Comparison of ENCODE assay signal across 21 cellular contexts in genomic region chr14:95025218-95025617, GRCh38.
DNase-seq lines count a peak whose midpoint lies in the region; ATAC-seq, FAIRE-seq and TF ChIP-seq lines count a peak whose summit lies in the region.
"Had no signal": no experiment of that assay in that cellular context is flagged by ENCODE, and none has a peak within 500 bp of the region (broad histone marks: within the 10 kb centered on the region; RNA-seq: fewer than 3 reads in every experiment).

No MANE protein-coding gene starts in this region.

- no peak overlapping the region for H3K9ac ChIP-seq in neuronal stem cell (ENCODE audit: low read depth, low read length, poor library complexity)

- peak; percentile 72 for FAIRE-seq in bronchial epithelial cell (lab: Jason Lieb, UNC)
- FAIRE-seq: GM12891, GM18507 had no signal

- no peak overlapping the region for H3K4me3 Mint-ChIP-seq in activated CD4-positive, alpha-beta T cell treated with anti-CD3 and anti-CD28 coated beads, Interleukin-2, amount 10 ng/mL, durations not matched to agents 7 days and 5 days
- no peak overlapping the region for H3K4me3 Mint-ChIP-seq in activated CD4-positive, alpha-beta T cell treated with anti-CD3 and anti-CD28 coated beads, Interleukin-2, amount 10 ng/mL, durations not matched to agents 24 days and 14 days
- H3K4me3 Mint-ChIP-seq: B cell had no signal

- CTCF ChIA-PET in activated CD4-positive, alpha-beta T cell treated with anti-CD3 and anti-CD28 coated beads, Interleukin-2, amount 10 ng/mL, durations not matched to agents 7 days and 5 days (lab: Charles Lee) = no interaction called here

- no peak overlapping the region for H3K23ac ChIP-seq in neuronal stem cell (ENCODE audit: low read depth, low read length, poor library complexity)

- intact Hi-C loops in activated CD4-positive, alpha-beta T cell treated with anti-CD3 and anti-CD28 coated beads, Interleukin-2, amount 10 ng/mL, durations not matched to agents 24 days and 14 days (cut with micrococcal nuclease) = no loop called here

- H3K4me2 ChIP-seq in neuronal stem cell (ENCODE audit: insufficient read depth, low read length, poor library complexity, severe bottlenecking) = no peak overlapping the region
- H3K4me2 ChIP-seq: PC-9 had no signal

- H3K4ac ChIP-seq in neuronal stem cell (ENCODE audit: low read length) = no peak overlapping the region

- no CpG with 5 or more reads among the region's 4 CpGs for WGBS in neuronal stem cell (ENCODE audit: extremely low coverage in 2 of 2, insufficient read length in 2 of 2, insufficient replicate concordance in 1 of 2), 2 donors

- POLR2A ChIA-PET in activated CD4-positive, alpha-beta T cell treated with anti-CD3 and anti-CD28 coated beads, Interleukin-2, amount 10 ng/mL, durations not matched to agents 7 days and 5 days (lab: Charles Lee) = no interaction called here

- ATAC-seq in HG02588 (IDR thresholded peaks at IDR 0.05; ENCODE audit: unreplicated experiment) (no peak), HG02678 (IDR thresholded peaks at IDR 0.05; ENCODE audit: unreplicated experiment) (no peak)
- ATAC-seq: HCT116 had no signal

- no peak overlapping the region for H2BK15ac ChIP-seq in neuronal stem cell (ENCODE audit: low read length)

- no peaks in the 10 kb centered on the region for H3K27me3 ChIP-seq in bronchial epithelial cell (ENCODE audit: control insufficient read depth, insufficient read depth, low read length)
- no peaks in the 10 kb centered on the region for H3K27me3 ChIP-seq in neuronal stem cell (ENCODE audit: control insufficient read depth in 3 of 3, insufficient read depth in 3 of 3, low read depth in 1 of 3, low read length in 3 of 3)
- H3K27me3 ChIP-seq: SJSA1 had no signal

- H2AFZ ChIP-seq in neuronal stem cell (ENCODE audit: low read length) = no peak overlapping the region
- H2AFZ ChIP-seq: PC-9 had no signal

- H3K14ac ChIP-seq in neuronal stem cell (ENCODE audit: low read length) = no peak overlapping the region

- no peaks in the 10 kb centered on the region for H3K36me3 Mint-ChIP-seq in activated CD4-positive, alpha-beta T cell treated with anti-CD3 and anti-CD28 coated beads, Interleukin-2, amount 10 ng/mL, durations not matched to agents 7 days and 5 days (ENCODE audit: low read depth)
- no peaks in the 10 kb centered on the region for H3K36me3 Mint-ChIP-seq in activated CD4-positive, alpha-beta T cell treated with anti-CD3 and anti-CD28 coated beads, Interleukin-2, amount 10 ng/mL, durations not matched to agents 24 days and 14 days (ENCODE audit: low read depth)

- DNase-seq in activated CD4-positive, alpha-beta T cell treated with anti-CD3 and anti-CD28 coated beads, Interleukin-2, amount 10 ng/mL, durations not matched to agents 7 days and 5 days = peak; percentile 1
- DNase-seq in activated CD4-positive, alpha-beta T cell treated with anti-CD3 and anti-CD28 coated beads, Interleukin-2, amount 10 ng/mL, durations not matched to agents 24 days and 14 days = no peak
- DNase-seq in ELR (ENCODE audit: low read depth) = peak; percentile 47
- DNase-seq in bronchial epithelial cell (ENCODE audit: low read depth) = no peak
- DNase-seq in neuronal stem cell (ENCODE audit: low spot score) = no peak
- DNase-seq in GDM1 (lab: John Stamatoyannopoulos, UW) = no peak
- DNase-seq: DND-41, GOT3, KBM-7, MV-4-11, NCI-H1694 treated with DMSO at 0.1 percent for 48 hours, NCI-H524, PC-9 had no signal

- no peak overlapping the region for H4K8ac ChIP-seq in neuronal stem cell (ENCODE audit: low read depth, low read length)

- no peak overlapping the region for H2AK5ac ChIP-seq in neuronal stem cell (ENCODE audit: low read depth, low read length)

- no peak overlapping the region for H3K27ac ChIP-seq in neuronal stem cell (replicated peaks; ENCODE audit: low read length)
- H3K27ac ChIP-seq: 22Rv1, PC-9, SJSA1 had no signal

- H3K4me1 ChIP-seq in neuronal stem cell (ENCODE audit: control insufficient read depth in 2 of 2, insufficient read depth in 1 of 2, low read depth in 1 of 2, low read length in 2 of 2) = peaks cover 0 to 6% of the 10 kb centered on the region in 2 donors

- peak overlapping the region; percentile 9 for H3K18ac ChIP-seq in neuronal stem cell (ENCODE audit: low read length)

- H3K9me3 ChIP-seq in neuronal stem cell (replicated peaks in 1 of 2; ENCODE audit: control insufficient read depth in 2 of 2, insufficient read depth in 1 of 2, low read depth in 1 of 2, low read length in 2 of 2) = no peaks in the 10 kb centered on the region
- H3K9me3 ChIP-seq: SJSA1 had no signal

- TF ChIP-seq CTCF in bronchial epithelial cell (IDR thresholded peaks at IDR 0.05; ENCODE audit: insufficient read depth, low read length, severe bottlenecking) = no peak

- H3K36me3 ChIP-seq in bronchial epithelial cell (ENCODE audit: control insufficient read depth, insufficient read depth, low read length) = no peaks in the 10 kb centered on the region
- no peaks in the 10 kb centered on the region for H3K36me3 ChIP-seq in neuronal stem cell (replicated peaks in 1 of 2; ENCODE audit: control insufficient read depth in 2 of 2, insufficient read depth in 2 of 2, low read length in 2 of 2)
- H3K36me3 ChIP-seq: SJSA1 had no signal

- H2BK12ac ChIP-seq in neuronal stem cell (ENCODE audit: low read length) = no peak overlapping the region

- no peaks in the 10 kb centered on the region for H3K79me1 ChIP-seq in neuronal stem cell (ENCODE audit: low read depth, low read length)

- H3K4me1 Mint-ChIP-seq in activated CD4-positive, alpha-beta T cell treated with anti-CD3 and anti-CD28 coated beads, Interleukin-2, amount 10 ng/mL, durations not matched to agents 7 days and 5 days = peaks cover 6% of the 10 kb centered on the region
- H3K4me1 Mint-ChIP-seq in activated CD4-positive, alpha-beta T cell treated with anti-CD3 and anti-CD28 coated beads, Interleukin-2, amount 10 ng/mL, durations not matched to agents 24 days and 14 days = no peaks in the 10 kb centered on the region
- H3K4me1 Mint-ChIP-seq: B cell had no signal

- no peaks in the 10 kb centered on the region for H3K9me3 Mint-ChIP-seq in activated CD4-positive, alpha-beta T cell treated with anti-CD3 and anti-CD28 coated beads, Interleukin-2, amount 10 ng/mL, durations not matched to agents 7 days and 5 days
- H3K9me3 Mint-ChIP-seq in activated CD4-positive, alpha-beta T cell treated with anti-CD3 and anti-CD28 coated beads, Interleukin-2, amount 10 ng/mL, durations not matched to agents 24 days and 14 days = no peaks in the 10 kb centered on the region

- no peak overlapping the region for H2BK5ac ChIP-seq in neuronal stem cell (ENCODE audit: low read length)

- peaks cover 13% of the 10 kb centered on the region for H3K27me3 Mint-ChIP-seq in activated CD4-positive, alpha-beta T cell treated with anti-CD3 and anti-CD28 coated beads, Interleukin-2, amount 10 ng/mL, durations not matched to agents 7 days and 5 days
- peaks cover 12% of the 10 kb centered on the region for H3K27me3 Mint-ChIP-seq in activated CD4-positive, alpha-beta T cell treated with anti-CD3 and anti-CD28 coated beads, Interleukin-2, amount 10 ng/mL, durations not matched to agents 24 days and 14 days

- H4K91ac ChIP-seq in neuronal stem cell (ENCODE audit: low read depth, low read length, poor library complexity) = no peak overlapping the region

- H3K4me3 ChIP-seq in bronchial epithelial cell (ENCODE audit: low read depth, low read length) = no peak overlapping the region
- no peak overlapping the region for H3K4me3 ChIP-seq in neuronal stem cell (ENCODE audit: low read length in 2 of 2)
- H3K4me3 ChIP-seq: PC-9, SJSA1 had no signal

- no peak overlapping the region for H2BK120ac ChIP-seq in neuronal stem cell (ENCODE audit: low read depth, low read length)

- no peak overlapping the region for H3K27ac Mint-ChIP-seq in activated CD4-positive, alpha-beta T cell treated with anti-CD3 and anti-CD28 coated beads, Interleukin-2, amount 10 ng/mL, durations not matched to agents 7 days and 5 days
- no peak overlapping the region for H3K27ac Mint-ChIP-seq in activated CD4-positive, alpha-beta T cell treated with anti-CD3 and anti-CD28 coated beads, Interleukin-2, amount 10 ng/mL, durations not matched to agents 24 days and 14 days
- H3K27ac Mint-ChIP-seq: B cell had no signal

Comparison
In these comparisons a context has a peak if more than half of its experiments do, and no peak if none do; other contexts are left out.
1. DNase-seq: peak in activated CD4-positive, alpha-beta T cell treated with anti-CD3 and anti-CD28 coated beads, Interleukin-2, amount 10 ng/mL, durations not matched to agents 7 days and 5 days (single experiment) and ELR (single experiment); none in activated CD4-positive, alpha-beta T cell treated with anti-CD3 and anti-CD28 coated beads, Interleukin-2, amount 10 ng/mL, durations not matched to agents 24 days and 14 days (single experiment), bronchial epithelial cell (single experiment), neuronal stem cell (single experiment) and GDM1 (single experiment).